In the genomic region with DNA sequence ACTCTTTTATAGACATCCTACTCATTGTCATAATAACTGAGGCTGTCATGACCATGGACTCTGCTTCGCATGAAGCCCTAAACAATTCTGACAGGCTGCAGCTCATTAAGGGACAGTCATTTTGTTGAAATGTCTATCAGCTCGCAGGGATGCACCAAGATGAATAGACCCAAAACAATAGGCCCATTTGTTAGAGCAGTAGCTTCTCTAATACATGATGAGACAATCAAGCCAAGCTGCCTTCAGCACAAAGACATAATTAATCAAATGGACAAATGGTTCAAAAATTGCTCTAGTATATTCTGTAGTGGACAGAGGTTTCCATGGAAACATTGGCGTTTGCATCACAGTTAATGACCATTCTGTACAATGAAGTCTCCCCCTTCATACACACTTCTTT, we compare ENCODE assay signal across 15 cellular contexts.
"Had no signal": no experiment of that assay in that cellular context is flagged by ENCODE, and none has a peak within 500 bp of the region (broad histone marks: within the 10 kb centered on the region; RNA-seq: fewer than 3 reads in every experiment).

No MANE protein-coding gene starts in this region.

- H3K79me2 ChIP-seq: parathyroid adenoma had no signal

- H3K36me3 ChIP-seq: cardiac muscle cell, gastrocnemius medialis, heart right ventricle, neutrophil, transverse colon had no signal

- H3K27me3 ChIP-seq: cardiac muscle cell, gastrocnemius medialis, heart right ventricle, neutrophil, transverse colon had no signal

- H2AFZ ChIP-seq: parathyroid adenoma had no signal

- H3K4me3 ChIP-seq: cardiac muscle cell, gastrocnemius medialis, heart right ventricle, lung, transverse colon had no signal

- H3K9me3 ChIP-seq: gastrocnemius medialis, heart right ventricle, neutrophil, transverse colon had no signal

- DNase-seq: activated B cell treated with CpG ODN at 0.5 μM for 24 hours; activated CD4-positive, alpha-beta T cell treated with anti-CD3 and anti-CD28 coated beads for 48 hours; activated CD8-positive, alpha-beta memory T cell treated with anti-CD3 and anti-CD28 coated beads, Interleukin-2, amount 50 U/mL, for 4 hours; activated CD8-positive, alpha-beta T cell treated with anti-CD3 and anti-CD28 coated beads, Interleukin-2, amount 10 ng/mL, durations not matched to agents 7 days and 5 days; activated gamma-delta T cell; activated T-cell treated with anti-CD3 and anti-CD28 coated beads, Interleukin-2, amount 50 U/mL, for 72 hours; gastrocnemius medialis; heart right ventricle; left colon; stimulated activated CD4-positive, alpha-beta T cell treated with anti-CD3 and anti-CD28 coated beads, Interleukin-2, amount 100 ng/mL, for 48 hours; transverse colon had no signal

- H3K27ac ChIP-seq: cardiac muscle cell, gastrocnemius medialis, heart right ventricle, neutrophil, parathyroid adenoma, transverse colon had no signal

- H3K4me1 ChIP-seq: gastrocnemius medialis, heart right ventricle, parathyroid adenoma, transverse colon had no signal

- H3K9ac ChIP-seq: parathyroid adenoma had no signal
